32 cellular contexts compared by ENCODE assay signal in the genomic region with DNA sequence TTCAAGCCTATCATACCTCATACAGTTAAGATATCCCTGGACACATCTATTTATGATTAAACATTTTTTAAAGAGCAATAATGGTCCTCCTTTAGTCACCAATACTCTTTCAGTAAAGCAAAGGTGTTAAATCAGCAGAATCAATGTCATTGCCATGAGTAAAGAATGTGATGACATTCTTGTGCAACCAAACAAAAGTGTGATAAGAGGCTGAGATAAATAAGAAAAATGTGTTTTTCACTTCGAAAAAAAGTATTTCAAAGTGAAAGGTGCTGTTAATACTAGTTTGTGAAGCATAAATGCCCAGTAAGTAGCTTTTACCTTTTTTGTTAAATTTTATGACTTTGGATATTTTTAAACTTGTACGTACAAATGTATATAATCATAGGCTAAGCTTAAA. TPM values are rescaled to one million over a fixed set of nuclear protein-coding genes. Genes with fewer than 3 reads are reported as not detected.
A peak's percentile ranks its signal among the peaks of the same experiment; 100 is the strongest.
DNase-seq lines count a peak whose midpoint lies in the region; ATAC-seq, FAIRE-seq and TF ChIP-seq lines count a peak whose summit lies in the region.
"Had no signal": no experiment of that assay in that cellular context is flagged by ENCODE, and none has a peak within 500 bp of the region (broad histone marks: within the 10 kb centered on the region; RNA-seq: fewer than 3 reads in every experiment).

No MANE protein-coding gene starts in this region.

- no peak overlapping the region for H2AFZ ChIP-seq in K562 (ENCODE audit: low read depth, low read length)

- no peak overlapping the region for H3K4me3 ChIP-seq in K562
- H3K4me3 ChIP-seq: A549; BLaER1; BLaER1 treated with 17β-estradiol and CSF1 and Interleukin-3, amounts not matched to agents 10 nM and 100 nM had no signal

- in situ Hi-C loops in K562 (cut with MboI): no loop called here

- DNase-seq in K562 (ENCODE audit: extremely low read depth in 1 of 4, low spot score in 3 of 4) (no peak), kidney tubule cell (ENCODE audit: low spot score) (peak; percentile 9), inferior parietal cortex (ENCODE audit: extremely low spot score) (no peak), GM19240 (ENCODE audit: insufficient read length, low spot score) (no peak)
- DNase-seq: 8988T; ACHN; AML-193; BE2C; C1 segment of cervical spinal cord; Caco-2; Calu3; CD4-positive, alpha-beta memory T cell; CD4-positive, alpha-beta T cell; CD4-positive, CD25-positive, alpha-beta regulatory T cell; CD8-positive, alpha-beta memory T cell; CD8-positive, alpha-beta T cell; COR-L47; DMS 273 treated with DMSO at 0.1 percent for 48 hours; DMS153; DMS53; DMS79; DMS79 treated with DMSO at 0.1 percent for 48 hours; DND-41; EL had no signal

- no peak overlapping the region for H3K27ac ChIP-seq in K562 (ENCODE audit: extremely low read depth, low read depth, low read length)
- H3K27ac ChIP-seq: 22Rv1; A549; BLaER1; BLaER1 treated with 17β-estradiol and CSF1 and Interleukin-3, amounts not matched to agents 10 nM and 100 nM; C4-2B had no signal

- no peaks in the 10 kb centered on the region for H3K27me3 ChIP-seq in K562 (ENCODE audit: control insufficient read depth in 2 of 2, insufficient read depth in 2 of 2, low read length in 2 of 2)
- H3K27me3 ChIP-seq: BE2C; BLaER1; BLaER1 treated with 17β-estradiol and CSF1 and Interleukin-3, amounts not matched to agents 10 nM and 100 nM had no signal

- no peak for ATAC-seq in K562
- ATAC-seq: A549; CD8-positive, alpha-beta T cell had no signal

- 8% methylated on average over 2 of the region's 2 CpGs for WGBS in K562 (ENCODE audit: insufficient coverage, low coverage, missing lambda C conversion rate)

- intact Hi-C loops in K562 (cut with micrococcal nuclease): no loop called here

- no peak for FAIRE-seq in K562 (lab: Jason Lieb, UNC)
- FAIRE-seq: A204.1, A549, D721Med had no signal

- no peak for TF ChIP-seq CTCF in K562 (IDR thresholded peaks at IDR 0.05 in 2 of 3, conservative IDR thresholded peaks at IDR 0.05 in 1 of 3; ENCODE audit: insufficient read depth in 2 of 3, low read depth in 1 of 3, low read length in 3 of 3)

- TF ChIP-seq EP300 in K562 (IDR thresholded peaks at IDR 0.05; ENCODE audit: low read length): no peak

- no peaks in the 10 kb centered on the region for H3K79me2 ChIP-seq in K562 (ENCODE audit: control insufficient read depth, insufficient read depth, low read length)

- TF ChIP-seq POLR2A in K562 (conservative IDR thresholded peaks at IDR 0.05): no peak

- H4K20me1 ChIP-seq in K562 (replicated peaks; ENCODE audit: control insufficient read depth, insufficient read depth, low read length): no peaks in the 10 kb centered on the region
- H4K20me1 ChIP-seq: BLaER1; BLaER1 treated with 17β-estradiol and CSF1 and Interleukin-3, amounts not matched to agents 10 nM and 100 nM had no signal

- no peak for TF ChIP-seq RAD21 in K562 (CRISPR knock-in tag; conservative IDR thresholded peaks at IDR 0.05 in 1 of 2, IDR thresholded peaks at IDR 0.05 in 1 of 2)

- no peaks in the 10 kb centered on the region for H3K9me3 ChIP-seq in K562 (replicated peaks; ENCODE audit: control insufficient read depth, insufficient read depth, low read depth, low read length)
- H3K9me3 ChIP-seq: A549, BE2C, Caco-2 had no signal

- H3K36me3 ChIP-seq in K562 (ENCODE audit: control insufficient read depth, insufficient read depth, low read length): no peaks in the 10 kb centered on the region
- H3K36me3 ChIP-seq: BE2C; BLaER1; BLaER1 treated with 17β-estradiol and CSF1 and Interleukin-3, amounts not matched to agents 10 nM and 100 nM had no signal

- no peak overlapping the region for H3K9ac ChIP-seq in K562 (ENCODE audit: insufficient read depth in 1 of 2, low read depth in 2 of 2, low read length in 2 of 2)
- H3K9ac ChIP-seq: BLaER1; BLaER1 treated with 17β-estradiol and CSF1 and Interleukin-3, amounts not matched to agents 10 nM and 100 nM had no signal

- POLR2A ChIA-PET in K562 (lab: Yijun Ruan, JAX): interaction anchor here (1.0 kb wide), 1 partner anchor 183 kb away, joined by 4 read pairs; a partner anchor contains a TSS

- no peak overlapping the region for H3K4me2 ChIP-seq in K562 (ENCODE audit: insufficient read depth, low read length)
- H3K4me2 ChIP-seq: A549; BLaER1; BLaER1 treated with 17β-estradiol and CSF1 and Interleukin-3, amounts not matched to agents 10 nM and 100 nM had no signal

- H3K4me1 ChIP-seq in K562 (replicated peaks in 1 of 2; ENCODE audit: control insufficient read depth in 2 of 2, insufficient read depth in 2 of 2, low read length in 2 of 2): no peaks in the 10 kb centered on the region
- H3K4me1 ChIP-seq: A549; BE2C; BLaER1; BLaER1 treated with 17β-estradiol and CSF1 and Interleukin-3, amounts not matched to agents 10 nM and 100 nM; Caco-2 had no signal

- CTCF ChIA-PET in K562 (lab: Yijun Ruan, JAX; ENCODE audit: low intra/inter-chr PET ratio): no interaction called here

- BruUV-seq in K562 (replicated peaks; lab: Mats Ljungman, UMichigan): no TSS peak

- H3K9me1 ChIP-seq in K562 (ENCODE audit: control insufficient read depth, insufficient read depth, low read length): no peaks in the 10 kb centered on the region

TF ChIP-seq in K562, 482 proteins besides CTCF, POLR2A, EP300 and RAD21:
- TF ChIP-seq TRIM24 (IDR thresholded peaks at IDR 0.05) (peak in 1 of 2 experiments; percentile 77; a peak in 2 of 4 replicates), SRF (CRISPR knock-in tag; IDR thresholded peaks at IDR 0.05) (no peak), CEBPG (CRISPR knock-in tag; IDR thresholded peaks at IDR 0.05) (no peak), CEBPG (tag; conservative IDR thresholded peaks at IDR 0.05 in 1 of 2, IDR thresholded peaks at IDR 0.05 in 1 of 2) (peak; percentile 85 to 91)
TF ChIP-seq in K562: peak in this region for 2.

RNA-seq across cellular contexts. Expression of a gene that starts 8.4 kb away (rescaled TPM):
- total RNA-seq in K562 (2011; cell fraction: chromatin; rRNA removed; ENCODE audit: low replicate concordance): 8.0 and 18.5 TPM in 2 replicates
- total RNA-seq in K562 (2011; cell fraction: nucleolus; rRNA removed): 3.5 and 4.7 TPM in 2 replicates
- total RNA-seq in K562 (2011; cell fraction: nucleoplasm; rRNA removed): 8.0 and 13.5 TPM in 2 replicates
- total RNA-seq in K562 (2014; rRNA removed): 1.2 and 2.1 TPM in 2 replicates
- total RNA-seq in K562 (2014; rRNA removed; fragmentation: Illumina TruSeq; extraction: Trizol): 4.3 and 4.5 TPM in 2 replicates
- 3.1 and 3.4 TPM in 2 replicates for total RNA-seq in K562 (2015; rRNA removed; fragmentation: Illumina TruSeq; extraction: Trizol)
- 1.9 and 2.1 TPM in 2 replicates for total RNA-seq in K562 (2021)
- 4.1 and 10.1 TPM in 2 replicates for polyA plus RNA-seq in K562 (2011; rRNA removed)
- 1.00 and 1.2 TPM in 2 replicates for polyA plus RNA-seq in K562 (2011; cell fraction: cytosol; rRNA removed)
- polyA plus RNA-seq in K562 (2011; cell fraction: nucleus; rRNA removed): 4.9 and 12.0 TPM in 2 replicates
- 2.0 and 5.6 TPM in 2 replicates for polyA plus RNA-seq in K562 (2012)
- polyA plus RNA-seq in K562 (2014; fragmentation: Illumina TruSeq; extraction: Trizol): 3.2 and 3.6 TPM in 2 replicates
- polyA plus RNA-seq in K562 (2014; fragmentation: Nextera tagmentation; extraction: Ambion mirVana): 1 to 10 TPM; 1.2 to 1.8 TPM
- 3.2 and 4.1 TPM in 2 replicates for polyA plus RNA-seq in K562 (2014; rRNA removed)
- polyA minus RNA-seq in K562 (2011; rRNA and poly(A)+ RNA removed): 3.1 and 7.0 TPM in 2 replicates
- 0.36 and 2.0 TPM in 2 replicates for polyA minus RNA-seq in K562 (2011; cell fraction: cytosol; rRNA and poly(A)+ RNA removed)
- polyA minus RNA-seq in K562 (2011; cell fraction: nucleus; rRNA and poly(A)+ RNA removed): 4.0 and 7.0 TPM in 2 replicates
- total RNA-seq: CD4-positive, alpha-beta T cell had no signal
- polyA plus RNA-seq: CD14-positive monocyte had no signal
